8 cellular contexts compared by ENCODE assay signal in the genomic region with DNA sequence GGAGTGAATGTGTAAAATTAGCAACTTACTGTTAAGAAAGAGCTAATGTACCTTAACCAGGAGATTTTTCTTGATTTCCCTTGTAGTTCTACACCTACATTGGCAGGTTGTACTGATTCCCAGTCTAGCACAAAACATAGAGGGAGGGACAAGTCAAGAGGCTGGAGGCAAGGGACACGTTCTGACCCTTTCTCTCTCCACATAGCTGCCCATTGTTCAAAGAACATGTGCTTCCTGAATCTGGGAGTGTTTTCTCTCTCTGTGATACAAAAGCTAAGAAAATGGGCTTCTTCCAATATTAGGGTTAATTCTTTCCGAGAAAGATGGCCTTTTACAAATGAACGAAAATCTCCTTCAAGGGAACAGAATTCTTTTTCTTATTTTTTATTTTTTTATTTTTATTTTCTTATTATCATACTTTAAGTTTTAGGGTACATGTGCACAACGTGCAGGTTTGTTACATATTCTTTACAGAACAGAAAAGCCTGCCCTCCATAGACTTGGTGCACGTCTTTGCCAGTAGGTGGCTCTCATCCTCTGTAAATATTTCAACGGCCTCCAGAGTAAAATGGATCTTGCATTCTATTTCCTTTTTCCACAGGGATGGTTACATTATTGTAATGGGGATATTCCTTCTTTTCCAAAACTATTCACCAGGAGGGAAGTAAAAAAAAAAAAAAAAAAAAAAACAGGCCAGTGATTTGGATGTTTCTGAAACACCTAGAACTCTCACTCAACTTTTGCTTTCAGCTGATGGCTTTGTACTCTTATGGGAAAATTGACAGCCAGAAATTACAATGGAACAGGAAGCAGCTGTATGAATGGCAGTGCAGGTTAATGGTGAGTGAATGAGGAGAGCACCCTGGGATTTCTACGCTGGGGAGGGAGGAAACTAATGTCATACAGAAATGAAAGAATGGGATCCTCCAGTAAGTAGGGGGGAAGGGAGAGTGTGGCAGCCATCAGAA. TPM values are rescaled to one million over a fixed set of nuclear protein-coding genes. Genes with fewer than 3 reads are reported as not detected.
DNase-seq lines count a peak whose midpoint lies in the region; ATAC-seq and TF ChIP-seq lines count a peak whose summit lies in the region.

No MANE protein-coding gene starts in this region.

- H3K4me1 ChIP-seq in spleen: peaks cover 0 to 14% (median 2%) of the 10 kb centered on the region in 6 donors

- 17 to 24% (median 22%) methylated on average over 7 of the region's 7 CpGs for WGBS in spleen, 5 donors

- intact Hi-C loops in spleen (cut with DNase I; ENCODE audit: low total_unique reads): loop anchor here (10.0 kb wide), 1 partner anchor 137 kb away; no protein-coding TSS in a partner anchor

- TF ChIP-seq POLR2A in spleen (IDR thresholded peaks at IDR 0.05): no peak

- no peaks in the 10 kb centered on the region for H3K9me3 ChIP-seq in spleen

- TF ChIP-seq CTCF in GM12873 (IDR thresholded peaks at IDR 0.05; ENCODE audit: insufficient read depth, low read depth, low read length, missing control alignments) (peak; percentile 67), spleen (IDR thresholded peaks at IDR 0.05 in 8 of 11, conservative IDR thresholded peaks at IDR 0.05 in 3 of 11) (peak; percentile 31 to 72 (median 59))

- H3K27ac ChIP-seq in spleen: no peak overlapping the region

- no peak overlapping the region for H3K4me3 ChIP-seq in spleen

- DNase-seq in AG08396 (ENCODE audit: low spot score) (peak; percentile 37), NCI-H345 treated with DMSO at 0.1 percent for 48 hours (lab: John Stamatoyannopoulos, UW; ENCODE audit: unreplicated experiment) (peak; percentile 42), amniotic stem cell (lab: John Stamatoyannopoulos, UW) (peak; percentile 21), hippocampal formation (lab: John Stamatoyannopoulos, UW) (peak; percentile 8 to 72), spleen (no peak)
- no peak for DNase-seq in NK-92 treated with Interleukin-12 subunit alpha and Interleukin-12 subunit beta, amount 100 ng/mL, for 24 hours (lab: John Stamatoyannopoulos, UW)

- H3K27me3 ChIP-seq in spleen (replicated peaks in 1 of 7): no peaks in the 10 kb centered on the region

- ATAC-seq in HG02981 (IDR thresholded peaks at IDR 0.05; ENCODE audit: unreplicated experiment): peak; percentile 75

- H3K36me3 ChIP-seq in spleen: peaks cover 0 to 23% (median 6%) of the 10 kb centered on the region in 6 donors

RNA-seq across cellular contexts. Expression of a gene that starts 13.1 kb away (rescaled TPM):
- 1 to 10 TPM in 1 of 7 donors, not detected in 6; 1.2 TPM for total RNA-seq in spleen
- not detected for polyA plus RNA-seq in spleen

RNA-seq across cellular contexts. Expression of a gene that starts 17.0 kb away (rescaled TPM):
- total RNA-seq in spleen: 10 to 100 TPM; 21.5 to 32.7 (median 27.8) TPM
- polyA plus RNA-seq in spleen: 10 to 100 TPM in 1 of 3 donors, 1 to 10 TPM in 2; 7.7 to 11.4 (median 8.3) TPM

RNA-seq across cellular contexts. Expression of a gene that starts 32.4 kb away (rescaled TPM):
- total RNA-seq in spleen: under 1 TPM in 1 of 7 donors, not detected in 6; 0.23 TPM
- not detected for polyA plus RNA-seq in spleen

RNA-seq across cellular contexts. Expression of a gene that starts 49.6 kb away (rescaled TPM):
- 1 to 10 TPM in 1 of 7 donors, under 1 TPM in 3, not detected in 3; 0.25 to 1.7 (median 0.90) TPM for total RNA-seq in spleen
- under 1 TPM in 1 of 3 donors, not detected in 2; 0.17 TPM for polyA plus RNA-seq in spleen

Comparison
In these comparisons a context has a peak if more than half of its experiments do, and no peak if none do; other contexts are left out.
1. DNase-seq: peak in AG08396 (single experiment), NCI-H345 treated with DMSO at 0.1 percent for 48 hours (single experiment), amniotic stem cell (single experiment) and hippocampal formation (2 of 2); none in spleen (single experiment) and NK-92 treated with Interleukin-12 subunit alpha and Interleukin-12 subunit beta, amount 100 ng/mL, for 24 hours (single experiment).